In the genomic region with DNA sequence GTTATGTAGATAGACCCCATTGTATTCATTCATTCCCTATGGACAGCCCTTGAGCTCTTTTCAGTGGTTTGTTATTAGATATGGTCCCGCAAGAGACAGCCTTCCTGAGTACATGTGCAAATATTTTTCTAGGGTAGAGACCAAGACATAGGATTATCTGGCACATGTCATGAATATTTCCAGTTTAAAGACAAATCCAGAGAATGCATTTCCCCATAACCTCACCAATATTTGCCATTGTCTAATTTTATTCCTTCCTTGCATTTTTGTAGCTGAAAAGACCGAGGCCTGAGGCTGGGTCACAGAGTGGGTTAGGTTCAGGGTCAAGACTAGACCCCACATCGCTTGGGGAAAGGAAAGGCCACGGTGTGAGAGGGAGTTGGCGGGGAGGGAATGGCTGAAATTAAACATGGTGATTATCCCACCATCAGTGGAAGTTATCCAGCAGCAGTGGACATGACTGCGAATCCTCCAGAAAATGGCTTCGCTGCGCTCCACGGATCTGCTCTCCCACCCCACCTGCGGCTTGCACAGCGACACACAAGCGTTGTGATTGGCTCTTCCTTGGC, we compare ENCODE assay signal across 9 cellular contexts. TPM values are rescaled to one million over a fixed set of nuclear protein-coding genes. Genes with fewer than 3 reads are reported as not detected.
DNase-seq lines count a peak whose midpoint lies in the region; ATAC-seq and TF ChIP-seq lines count a peak whose summit lies in the region.
"Had no signal": no experiment of that assay in that cellular context is flagged by ENCODE, and none has a peak within 500 bp of the region (broad histone marks: within the 10 kb centered on the region; RNA-seq: fewer than 3 reads in every experiment).

No MANE protein-coding gene starts in this region.

- H3K4me3 ChIP-seq in BJ (ENCODE audit: low read depth, low read length) (peak overlapping the region; percentile 54), NB4 (ENCODE audit: low read depth, low read length) (peak overlapping the region; percentile 61), coronary artery (peak overlapping the region; percentile 80)
- H3K4me3 ChIP-seq: HAP-1 had no signal

- peaks cover 43% of the 10 kb centered on the region for H3K4me1 Mint-ChIP-seq in nephron

- H3K27me3 Mint-ChIP-seq in nephron (ENCODE audit: low read depth), result peaks cover 48% of the 10 kb centered on the region

- H3K36me3 ChIP-seq in BJ (ENCODE audit: control insufficient read depth, insufficient read depth, low read length), result no peaks in the 10 kb centered on the region
- H3K36me3 ChIP-seq: HAP-1 had no signal

- TF ChIP-seq POLR2A in NB4 (IDR thresholded peaks at IDR 0.05; ENCODE audit: extremely low read depth, insufficient read length), result no peak

- peak overlapping the region; percentile 86 to 90 for H3K27ac ChIP-seq in coronary artery

- no peaks in the 10 kb centered on the region for H3K9me3 Mint-ChIP-seq in nephron

- CTCF ChIA-PET in BJ (lab: Yijun Ruan, JAX), result interaction anchor here (1.2 to 2.0 kb wide), 6 partner anchors 8 to 75 kb away, joined by 3 to 9 read pairs (median 6); partner anchors contain the start of gene PAFAH2

- peak overlapping the region; percentile 85 to 94 (median 89) for H3K27ac Mint-ChIP-seq in nephron

- no peaks in the 10 kb centered on the region for H3K36me3 Mint-ChIP-seq in nephron (ENCODE audit: low read depth)

- no peak for DNase-seq in BJ (ENCODE audit: low read depth)
- no peak for DNase-seq in NB4 (ENCODE audit: low read depth)
- DNase-seq in coronary artery (ENCODE audit: low spot score), result no peak
- DNase-seq in NCI-H2227 (lab: John Stamatoyannopoulos, UW; ENCODE audit: unreplicated experiment), result no peak
- DNase-seq in hippocampal formation (lab: John Stamatoyannopoulos, UW), result no peak

- peak overlapping the region; percentile 86 to 89 (median 88) for H3K4me3 Mint-ChIP-seq in nephron

- no peaks in the 10 kb centered on the region; the same call in 1 of the 2 replicates for H3K27me3 ChIP-seq in BJ (ENCODE audit: control insufficient read depth, insufficient read depth, low read length)

- ATAC-seq in HG02610 (IDR thresholded peaks at IDR 0.05; ENCODE audit: unreplicated experiment) (no peak), HG03025 (IDR thresholded peaks at IDR 0.05; ENCODE audit: low FRiP score, unreplicated experiment) (no peak)

- POLR2A ChIA-PET in BJ (lab: Charles Lee), result interaction anchor here (1.2 kb wide), 1 partner anchor 8 kb away, joined by 8 read pairs; no protein-coding TSS in a partner anchor

- no peak for TF ChIP-seq CTCF in BJ (IDR thresholded peaks at IDR 0.05; ENCODE audit: insufficient read depth, low read depth, low read length)
- TF ChIP-seq CTCF in NB4 (IDR thresholded peaks at IDR 0.05; ENCODE audit: low read depth, low read length), result no peak
- no peak for TF ChIP-seq CTCF in coronary artery (IDR thresholded peaks at IDR 0.05)
- no peak for TF ChIP-seq CTCF in nephron (IDR thresholded peaks at IDR 0.05; ENCODE audit: unreplicated experiment in 3 of 3)

RNA-seq across cellular contexts. Expression of gene STMN1, which starts 15.9 kb away (rescaled TPM):
- polyA plus RNA-seq in BJ (2011; rRNA removed), result 57.1 and 80.5 TPM in 2 replicates
- 10.9 and 12.1 TPM in 2 replicates for polyA minus RNA-seq in BJ (2011; rRNA and poly(A)+ RNA removed)

RNA-seq across cellular contexts. Expression of gene PAQR7, which starts 46.6 kb away (rescaled TPM):
- 10.5 and 12.6 TPM in 2 replicates for polyA plus RNA-seq in BJ (2011; rRNA removed)
- 27.3 and 47.0 TPM in 2 replicates for polyA minus RNA-seq in BJ (2011; rRNA and poly(A)+ RNA removed)
